Comparison of ENCODE assay signal across 9 cellular contexts in the genomic region with DNA sequence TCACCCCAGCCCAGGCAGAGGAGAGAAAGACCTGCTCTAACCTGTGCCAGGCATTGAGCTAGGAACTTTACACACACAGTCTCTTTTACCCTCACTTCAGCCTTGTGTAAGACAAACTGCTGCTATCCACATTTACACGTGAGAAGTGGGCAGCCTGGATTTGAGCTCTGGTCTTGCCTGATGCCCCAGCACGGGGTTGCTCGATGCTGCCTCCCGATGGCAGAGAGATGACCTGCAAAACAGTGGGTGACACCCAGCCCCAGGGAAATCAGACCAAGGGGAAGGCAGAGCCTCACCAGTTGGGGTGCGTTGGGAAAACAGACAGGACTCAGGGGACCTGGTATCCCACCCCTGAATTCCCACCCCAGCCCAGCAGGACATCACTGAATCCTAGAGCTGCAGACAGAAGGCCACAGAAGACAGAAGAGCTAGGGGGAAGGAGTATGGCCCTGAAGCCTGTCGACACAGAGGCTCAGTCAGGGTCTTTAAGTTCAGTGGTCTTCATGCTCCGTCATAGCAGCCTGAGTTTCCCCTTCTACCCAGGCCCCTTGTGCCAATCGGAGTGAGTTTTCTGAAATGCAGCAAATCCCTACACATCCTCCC. TPM values are rescaled to one million over a fixed set of nuclear protein-coding genes. Genes with fewer than 3 reads are reported as not detected.
A peak's percentile ranks its signal among the peaks of the same experiment; 100 is the strongest.
DNase-seq lines count a peak whose midpoint lies in the region; ATAC-seq and TF ChIP-seq lines count a peak whose summit lies in the region.
"Had no signal": no experiment of that assay in that cellular context is flagged by ENCODE, and none has a peak within 500 bp of the region (broad histone marks: within the 10 kb centered on the region; RNA-seq: fewer than 3 reads in every experiment).

No MANE protein-coding gene starts in this region.

- H2BK15ac ChIP-seq in H9 (ENCODE audit: low read depth, low read length), result no peak overlapping the region

- no peak overlapping the region for H4K5ac ChIP-seq in H9 (ENCODE audit: insufficient read length, low read depth, low read length)

- intact Hi-C loops in Calu3 (cut with micrococcal nuclease; ENCODE audit: unreplicated experiment), result loop anchor here (5.0 kb wide), 2 partner anchors 73 to 253 kb away; no protein-coding TSS in a partner anchor

- H3K4me1 ChIP-seq in H9 (ENCODE audit: insufficient read depth, low read length), result no peaks in the 10 kb centered on the region

- H2AFZ ChIP-seq in H9 (ENCODE audit: low read length), result no peak overlapping the region
- H2AFZ ChIP-seq in SU-DHL-6 (ENCODE audit: low read depth, low read length, severe bottlenecking), result no peak overlapping the region

- H3K4me3 Mint-ChIP-seq in Calu3 (ENCODE audit: low read depth, unreplicated experiment) (no peak overlapping the region), H9 (no peak overlapping the region)

- H3K9me3 ChIP-seq in H9 (ENCODE audit: control insufficient read depth, low read depth, low read length) (no peaks in the 10 kb centered on the region), SU-DHL-6 (ENCODE audit: insufficient read depth, low read length) (no peaks in the 10 kb centered on the region)
- H3K9me3 ChIP-seq: SJSA1 had no signal

- no peaks in the 10 kb centered on the region for H3K79me1 ChIP-seq in H9 (ENCODE audit: insufficient read depth, low read depth, low read length, poor library complexity, severe bottlenecking)

- H3K36me3 Mint-ChIP-seq in Calu3 (ENCODE audit: insufficient read depth, unreplicated experiment), result peaks cover 4% of the 10 kb centered on the region
- H3K36me3 Mint-ChIP-seq in H9 (ENCODE audit: insufficient read depth in 1 of 3, low read depth in 3 of 3), result no peaks in the 10 kb centered on the region

- no peak overlapping the region for H3K27ac ChIP-seq in H9 (ENCODE audit: insufficient read length, low read depth, low read length)
- no peak overlapping the region for H3K27ac ChIP-seq in SU-DHL-6 (ENCODE audit: low read depth, low read length)
- H3K27ac ChIP-seq: SJSA1 had no signal

- no peak overlapping the region for H2BK20ac ChIP-seq in H9 (ENCODE audit: low read depth, low read length, poor library complexity, severe bottlenecking)

- H4K8ac ChIP-seq in H9 (replicated peaks; ENCODE audit: insufficient read length, low read depth, low read length), result no peak overlapping the region

- no peaks in the 10 kb centered on the region for H3K79me2 ChIP-seq in H9 (ENCODE audit: insufficient read depth, low read length)
- H3K79me2 ChIP-seq in SU-DHL-6 (ENCODE audit: insufficient read depth, low read length), result no peaks in the 10 kb centered on the region

- H3K23me2 ChIP-seq in H9 (ENCODE audit: insufficient read length, low read depth, low read length, poor library complexity, severe bottlenecking), result no peaks in the 10 kb centered on the region

- ATAC-seq in GM18502 (IDR thresholded peaks at IDR 0.05; ENCODE audit: poor library complexity, unreplicated experiment) (no peak), GM18907 (IDR thresholded peaks at IDR 0.05; ENCODE audit: unreplicated experiment) (no peak)

- no peaks in the 10 kb centered on the region for H3K9me2 ChIP-seq in SU-DHL-6 (replicated peaks; ENCODE audit: insufficient read depth, low read length)

- H2BK12ac ChIP-seq in H9 (ENCODE audit: insufficient read length, low read depth, low read length), result no peak overlapping the region

- no CpG with 5 or more reads among the region's 8 CpGs for WGBS in H9 (ENCODE audit: extremely low coverage, insufficient read length, low lambda C conversion rate)

- no peak overlapping the region for H3K4me2 ChIP-seq in H9 (ENCODE audit: insufficient read depth, insufficient read length, low read length)
- H3K4me2 ChIP-seq in SU-DHL-6 (ENCODE audit: low read depth, low read length, poor library complexity, severe bottlenecking), result no peak overlapping the region

- no peak overlapping the region; the same call in 1 of the 2 replicates for H3K14ac ChIP-seq in H9 (ENCODE audit: insufficient read depth, low read length)

- H3K27me3 ChIP-seq in H9 (ENCODE audit: insufficient read depth, low read length) (no peaks in the 10 kb centered on the region), SU-DHL-6 (ENCODE audit: low read length) (0 out of 2 replicates have a peak, but pooled peaks cover under 1% of the 10 kb centered on the region)
- H3K27me3 ChIP-seq: SJSA1 had no signal

- H3K9ac ChIP-seq in H9 (ENCODE audit: extremely low read depth, insufficient read length, low read length) (no peak overlapping the region), SU-DHL-6 (ENCODE audit: low read length) (no peak overlapping the region)

- no peaks in the 10 kb centered on the region for H3K36me3 ChIP-seq in SU-DHL-6 (ENCODE audit: low read length)
- H3K36me3 ChIP-seq: SJSA1 had no signal

- H3K4me1 Mint-ChIP-seq in Calu3 (ENCODE audit: low read depth, unreplicated experiment) (peaks cover 8% of the 10 kb centered on the region), H9 (peaks cover 6 to 21% of the 10 kb centered on the region in 2 experiments)

- H3T11ph ChIP-seq in H9 (ENCODE audit: low read length), result no peak overlapping the region

- DNase-seq in Calu3 (peak; percentile 84), H9 (peak; percentile 71), germinal center (ENCODE audit: low spot score) (peak; percentile 27), NCI-H1436 (lab: John Stamatoyannopoulos, UW) (no peak)
- DNase-seq in stimulated activated CD8-positive, alpha-beta memory T cell treated with anti-CD3 and anti-CD28 coated beads, Interleukin-4, amount 100 ng/mL, for 48 hours, result peak; percentile 58

- H2BK5ac ChIP-seq in H9 (ENCODE audit: insufficient read length, low read length), result no peak overlapping the region

- CTCF ChIA-PET in Calu3 (lab: Charles Lee), result interaction anchor here (0.6 to 1.8 kb wide), 11 partner anchors 11 to 1676 kb away, joined by 3 to 15 read pairs (median 4); no protein-coding TSS in a partner anchor

- H3K18ac ChIP-seq in H9 (ENCODE audit: insufficient read length, low read depth, low read length), result no peak overlapping the region

- H4K20me1 ChIP-seq in H9 (ENCODE audit: control insufficient read depth, insufficient read depth, insufficient read length) (peaks cover under 1% of the 10 kb centered on the region), SU-DHL-6 (ENCODE audit: low read depth, low read length) (no peaks in the 10 kb centered on the region)

- H4K91ac ChIP-seq in H9 (ENCODE audit: insufficient read length, low read depth, low read length), result no peak overlapping the region

- BruUV-seq in Calu3 (replicated peaks; lab: Mats Ljungman, UMichigan), result no TSS peak

- H3K23ac ChIP-seq in H9 (ENCODE audit: insufficient read length, low read depth, low read length), result no peak overlapping the region

- H3K56ac ChIP-seq in H9 (ENCODE audit: insufficient read length, low read depth, low read length), result no peak overlapping the region

- no peak overlapping the region for H3K4ac ChIP-seq in H9 (ENCODE audit: low read depth, low read length)

- no peak overlapping the region for H2AK5ac ChIP-seq in H9 (ENCODE audit: insufficient read length, low read length)

- H3K4me3 ChIP-seq in SU-DHL-6 (ENCODE audit: insufficient read depth, low read length, poor library complexity, severe bottlenecking), result no peak overlapping the region
- H3K4me3 ChIP-seq: SJSA1 had no signal

- H3K27me3 Mint-ChIP-seq in Calu3 (ENCODE audit: unreplicated experiment) (peaks cover 52% of the 10 kb centered on the region), H9 (ENCODE audit: low read depth) (peaks cover 3% of the 10 kb centered on the region)

- H3K27ac Mint-ChIP-seq in Calu3 (ENCODE audit: unreplicated experiment), result no peak overlapping the region
- no peak overlapping the region for H3K27ac Mint-ChIP-seq in H9

- no peak overlapping the region for H2BK120ac ChIP-seq in H9 (ENCODE audit: low read depth, low read length, poor library complexity, severe bottlenecking)

- H3K9me3 Mint-ChIP-seq in Calu3 (ENCODE audit: low read depth, unreplicated experiment) (no peaks in the 10 kb centered on the region), H9 (no peaks in the 10 kb centered on the region)

- peak; percentile 78 for TF ChIP-seq CTCF in Calu3 (IDR thresholded peaks at IDR 0.05; ENCODE audit: unreplicated experiment)
- TF ChIP-seq CTCF in H9 (conservative IDR thresholded peaks at IDR 0.05), result peak; percentile 77
- TF ChIP-seq CTCF in SU-DHL-6 (IDR thresholded peaks at IDR 0.05; ENCODE audit: insufficient read depth, low read length, poor library complexity, severe bottlenecking), result peak; percentile 19

- no peaks in the 10 kb centered on the region for H3F3A ChIP-seq in SU-DHL-6 (ENCODE audit: insufficient read depth)

RNA-seq across cellular contexts. Expression of a gene that starts 1.0 kb away (rescaled TPM):
- not detected in 2 replicates for total RNA-seq in Calu3 (2022)
- not detected in 2 replicates for total RNA-seq in H9 (2021)

RNA-seq across cellular contexts. Expression of a gene that starts 41.3 kb away (rescaled TPM):
- not detected in 2 replicates for total RNA-seq in Calu3 (2022)
- 0.35 and 0.52 TPM in 2 replicates for total RNA-seq in H9 (2021)
- total RNA-seq: SJSA1 had no signal

RNA-seq across cellular contexts. Expression of a gene that starts 44.4 kb away (rescaled TPM):
- not detected in 2 replicates for total RNA-seq in Calu3 (2022)
- total RNA-seq in H9 (2021), result 0.17 and 0.18 TPM in 2 replicates

Comparison
In these comparisons a context has a peak if more than half of its experiments do, and no peak if none do; other contexts are left out.
1. CTCF ChIP-seq: peak in every context shown above with its lines; median percentile 78 in Calu3; 77 in H9; 19 in SU-DHL-6.